1 cellular context compared by ENCODE assay signal in the genomic region with DNA sequence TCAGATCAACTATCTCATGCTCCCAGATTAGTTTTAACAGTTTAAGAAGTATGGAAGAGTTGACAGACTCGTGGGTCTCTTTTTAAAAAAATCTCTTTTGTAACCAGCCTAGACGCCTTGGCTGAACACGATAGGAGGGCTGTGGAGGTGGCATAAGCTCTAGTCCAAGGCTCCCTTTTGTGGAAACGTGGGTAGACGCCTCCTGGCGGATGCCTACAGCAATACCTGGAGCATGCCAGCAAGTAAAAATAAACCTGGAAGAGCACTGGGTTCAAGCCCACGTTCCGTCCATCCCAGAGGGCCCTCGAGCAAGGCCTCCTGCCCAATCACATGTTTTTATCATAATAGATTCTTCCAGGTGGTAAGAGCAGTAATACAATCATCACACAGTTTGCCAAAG.
TF ChIP-seq lines count a peak whose summit lies in the region.

No MANE protein-coding gene starts in this region.

TF ChIP-seq in GM12878, 131 proteins besides CTCF, POLR2A, EP300 and RAD21 (continued from another document):
- TF ChIP-seq, protein P1, sequence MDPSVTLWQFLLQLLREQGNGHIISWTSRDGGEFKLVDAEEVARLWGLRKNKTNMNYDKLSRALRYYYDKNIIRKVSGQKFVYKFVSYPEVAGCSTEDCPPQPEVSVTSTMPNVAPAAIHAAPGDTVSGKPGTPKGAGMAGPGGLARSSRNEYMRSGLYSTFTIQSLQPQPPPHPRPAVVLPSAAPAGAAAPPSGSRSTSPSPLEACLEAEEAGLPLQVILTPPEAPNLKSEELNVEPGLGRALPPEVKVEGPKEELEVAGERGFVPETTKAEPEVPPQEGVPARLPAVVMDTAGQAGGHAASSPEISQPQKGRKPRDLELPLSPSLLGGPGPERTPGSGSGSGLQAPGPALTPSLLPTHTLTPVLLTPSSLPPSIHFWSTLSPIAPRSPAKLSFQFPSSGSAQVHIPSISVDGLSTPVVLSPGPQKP (IDR thresholded peaks at IDR 0.05; ENCODE audit: low read depth, low read length): no peak
- TF ChIP-seq, protein P2, sequence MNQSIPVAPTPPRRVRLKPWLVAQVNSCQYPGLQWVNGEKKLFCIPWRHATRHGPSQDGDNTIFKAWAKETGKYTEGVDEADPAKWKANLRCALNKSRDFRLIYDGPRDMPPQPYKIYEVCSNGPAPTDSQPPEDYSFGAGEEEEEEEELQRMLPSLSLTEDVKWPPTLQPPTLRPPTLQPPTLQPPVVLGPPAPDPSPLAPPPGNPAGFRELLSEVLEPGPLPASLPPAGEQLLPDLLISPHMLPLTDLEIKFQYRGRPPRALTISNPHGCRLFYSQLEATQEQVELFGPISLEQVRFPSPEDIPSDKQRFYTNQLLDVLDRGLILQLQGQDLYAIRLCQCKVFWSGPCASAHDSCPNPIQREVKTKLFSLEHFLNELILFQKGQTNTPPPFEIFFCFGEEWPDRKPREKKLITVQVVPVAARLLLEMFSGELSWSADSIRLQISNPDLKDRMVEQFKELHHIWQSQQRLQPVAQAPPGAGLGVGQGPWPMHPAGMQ (IDR thresholded peaks at IDR 0.05; ENCODE audit: borderline replicate concordance): no peak
- TF ChIP-seq HDAC2 (IDR thresholded peaks at IDR 0.05) (no peak), NFYA (IDR thresholded peaks at IDR 0.05; ENCODE audit: borderline replicate concordance, low read depth, low read length) (no peak)
- TF ChIP-seq, protein P3, sequence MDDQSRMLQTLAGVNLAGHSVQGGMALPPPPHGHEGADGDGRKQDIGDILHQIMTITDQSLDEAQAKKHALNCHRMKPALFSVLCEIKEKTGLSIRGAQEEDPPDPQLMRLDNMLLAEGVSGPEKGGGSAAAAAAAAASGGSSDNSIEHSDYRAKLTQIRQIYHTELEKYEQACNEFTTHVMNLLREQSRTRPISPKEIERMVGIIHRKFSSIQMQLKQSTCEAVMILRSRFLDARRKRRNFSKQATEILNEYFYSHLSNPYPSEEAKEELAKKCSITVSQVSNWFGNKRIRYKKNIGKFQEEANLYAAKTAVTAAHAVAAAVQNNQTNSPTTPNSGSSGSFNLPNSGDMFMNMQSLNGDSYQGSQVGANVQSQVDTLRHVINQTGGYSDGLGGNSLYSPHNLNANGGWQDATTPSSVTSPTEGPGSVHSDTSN (IDR thresholded peaks at IDR 0.05; ENCODE audit: insufficient replicate concordance, low read depth, low read length): no peak
TF ChIP-seq in GM12878: peak in this region for 0.
